ENCODE assay signal across 9 cellular contexts in the genomic region with DNA sequence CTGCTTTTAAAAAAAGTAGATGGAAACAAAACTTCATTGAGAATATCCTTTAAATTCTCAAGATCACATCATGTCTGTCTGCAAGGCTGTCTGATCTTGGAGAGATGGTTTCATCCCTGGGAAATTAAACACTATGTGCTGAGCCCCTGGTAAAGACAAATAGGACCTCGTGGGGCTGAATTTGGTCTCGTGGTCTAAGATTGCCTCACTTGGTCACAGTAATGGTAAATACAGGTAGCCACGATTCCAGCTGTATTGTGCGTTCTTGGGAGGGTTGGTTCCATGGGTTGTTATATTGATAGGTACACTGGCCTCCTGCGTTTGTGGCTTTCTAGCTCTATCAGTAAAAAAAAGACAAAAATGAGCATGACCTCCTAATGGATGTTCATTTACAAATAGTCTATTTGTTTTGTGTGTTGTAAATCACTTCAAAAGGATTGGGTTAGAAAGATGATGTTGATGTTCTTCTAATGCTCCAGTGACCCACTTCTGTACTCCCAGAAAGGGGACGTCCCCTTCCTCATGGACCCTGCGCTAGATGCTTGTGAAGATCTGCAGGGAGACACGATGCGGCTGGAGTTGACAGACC. TPM values are rescaled to one million over a fixed set of nuclear protein-coding genes. Genes with fewer than 3 reads are reported as not detected.
DNase-seq lines count a peak whose midpoint lies in the region; ATAC-seq and TF ChIP-seq lines count a peak whose summit lies in the region.
"Had no signal": no experiment of that assay in that cellular context is flagged by ENCODE, and none has a peak within 500 bp of the region (broad histone marks: within the 10 kb centered on the region; RNA-seq: fewer than 3 reads in every experiment).

No MANE protein-coding gene starts in this region.

- peaks cover 9% of the 10 kb centered on the region for H3K27me3 ChIP-seq in HUES64 (ENCODE audit: insufficient read depth, low read length)
- H3K27me3 ChIP-seq in mammary epithelial cell (ENCODE audit: insufficient read depth, low read length): no peaks in the 10 kb centered on the region
- H3K27me3 ChIP-seq: cardiac muscle cell had no signal

- H3K36me3 ChIP-seq in HUES64 (ENCODE audit: insufficient read depth, low read length) (peaks cover 12% of the 10 kb centered on the region), mammary epithelial cell (ENCODE audit: insufficient read depth, low read length) (peaks cover 8% of the 10 kb centered on the region)

- no peaks in the 10 kb centered on the region for H3K9me3 Mint-ChIP-seq in naive B cell

- 94% methylated on average over 9 of the region's 9 CpGs for WGBS in HUES64
- WGBS in mammary epithelial cell (ENCODE audit: low coverage, missing lambda C conversion rate): 76% methylated on average over 9 of the region's 9 CpGs

- H3K4me2 ChIP-seq in mammary epithelial cell (ENCODE audit: insufficient read depth, low read depth, low read length): peak overlapping the region; percentile 87

- peak overlapping the region in 7 of 8 donors; percentile 68 to 95 (median 82) for H3K4me3 Mint-ChIP-seq in naive B cell

- H4K20me1 ChIP-seq in mammary epithelial cell (ENCODE audit: insufficient read depth, low read length): no peaks in the 10 kb centered on the region

- TF ChIP-seq CTCF in AG10803 (conservative IDR thresholded peaks at IDR 0.05; ENCODE audit: low read length) (no peak), mammary epithelial cell (conservative IDR thresholded peaks at IDR 0.05 in 1 of 2, IDR thresholded peaks at IDR 0.05 in 1 of 2; ENCODE audit: extremely low read depth in 1 of 2, insufficient read depth in 1 of 2, low read depth in 1 of 2, low read length in 2 of 2) (no peak)

- H3K4me1 Mint-ChIP-seq in naive B cell: peaks cover 29 to 54% (median 47%) of the 10 kb centered on the region in 3 donors

- H3K9me3 ChIP-seq in HUES64 (ENCODE audit: insufficient read depth, low read depth, low read length) (no peaks in the 10 kb centered on the region), mammary epithelial cell (replicated peaks; ENCODE audit: insufficient read depth, low read length) (peaks cover 3% of the 10 kb centered on the region)

- H3K36me3 Mint-ChIP-seq in naive B cell: peaks cover 0 to 7% of the 10 kb centered on the region in 2 donors

- DNase-seq in AG10803 (ENCODE audit: low read depth): no peak
- no peak for DNase-seq in mammary epithelial cell
- no peak for DNase-seq in naive B cell
- DNase-seq in NCI-H2029 (lab: John Stamatoyannopoulos, UW): no peak
- DNase-seq in SW480 (ENCODE audit: low spot score): no peak

- H3K79me2 ChIP-seq in mammary epithelial cell (ENCODE audit: insufficient read depth, low read length): peaks cover 67% of the 10 kb centered on the region

- BruUV-seq in mammary epithelial cell (replicated peaks; lab: Mats Ljungman, UMichigan): no TSS peak

- ATAC-seq in naive B cell (ENCODE audit: low read depth in 2 of 2) (no peak), HG03469 (IDR thresholded peaks at IDR 0.05; ENCODE audit: unreplicated experiment) (no peak), GM21423 (IDR thresholded peaks at IDR 0.05; ENCODE audit: unreplicated experiment) (no peak)

- no peak overlapping the region for H2AFZ ChIP-seq in mammary epithelial cell (ENCODE audit: low read depth, low read length)

- H3K9ac ChIP-seq in HUES64 (ENCODE audit: low read depth, low read length): no peak overlapping the region
- H3K9ac ChIP-seq in mammary epithelial cell (ENCODE audit: insufficient read depth, low read length): peak overlapping the region; percentile 99

- H3K27ac ChIP-seq in HUES64 (ENCODE audit: low read depth, low read length) (no peak overlapping the region), mammary epithelial cell (ENCODE audit: insufficient read depth, low read depth, low read length) (peak overlapping the region; percentile 96)

- dilution Hi-C loops in mammary epithelial cell (cut with HindIII; ENCODE audit: low sequenced_read_pairs): no loop called here

- no peaks in the 10 kb centered on the region for H3K27me3 Mint-ChIP-seq in naive B cell

- peaks cover 27% of the 10 kb centered on the region for H3K4me1 ChIP-seq in HUES64 (ENCODE audit: insufficient read depth, low read length)
- H3K4me1 ChIP-seq in mammary epithelial cell (ENCODE audit: insufficient read depth, low read length): peaks cover 41% of the 10 kb centered on the region

- in situ Hi-C loops in mammary epithelial cell (cut with MboI; ENCODE audit: low sequenced_read_pairs in 2 of 2): loop anchor here in 1 of 2 donors (10.0 kb wide), 1 partner anchor 80 kb away; no protein-coding TSS in a partner anchor

- H3K27ac Mint-ChIP-seq in naive B cell: peak overlapping the region in 4 of 6 donors; percentile 24 to 88 (median 64)

- CTCF ChIA-PET in mammary epithelial cell (lab: Charles Lee; ENCODE audit: low non-redundant PET): interaction anchor here (0.7 kb wide), 1 partner anchor 73 kb away, joined by 3 read pairs; a partner anchor contains a TSS

- H3K4me3 ChIP-seq in AG10803 (ENCODE audit: low read length) (peak overlapping the region; percentile 97), HUES64 (ENCODE audit: low read length) (peak overlapping the region; percentile 94), mammary epithelial cell (replicated peaks in 1 of 3; ENCODE audit: insufficient read depth in 1 of 3, low read depth in 2 of 3, low read length in 3 of 3) (peak overlapping the region; percentile 77 to 98 (median 96))

- intact Hi-C loops in mammary epithelial cell (cut with micrococcal nuclease): loop anchor here (5.0 kb wide), 1 partner anchor 43 kb away; no protein-coding TSS in a partner anchor

RNA-seq across cellular contexts. Expression of a gene that starts 1.7 kb away (rescaled TPM):
- polyA plus RNA-seq in HUES64 (2013, experiment 1 of 2): 19.9 TPM
- polyA plus RNA-seq in HUES64 (2013, experiment 2 of 2): 23.6 TPM
- total RNA-seq in mammary epithelial cell: 10 to 100 TPM; 39.5 to 50.0 TPM
- 18.8 TPM for polyA plus RNA-seq in mammary epithelial cell
- 7.5 TPM for polyA minus RNA-seq in mammary epithelial cell
- 10 to 100 TPM in 3 of 6 donors, 1 to 10 TPM in 3; 7.1 to 12.0 (median 9.9) TPM for polyA plus RNA-seq in naive B cell (ENCODE audit: low read depth in 6 of 6)
